In genomic region chr6:47479874-47480273, GRCh38 we compare ENCODE assay signal across 1 cellular context.
TF ChIP-seq lines count a peak whose summit lies in the region.

No MANE protein-coding gene starts in this region.

TF ChIP-seq in K562, 482 proteins besides CTCF, POLR2A, EP300 and RAD21 (continued from another document):
- TF ChIP-seq KAT8 (IDR thresholded peaks at IDR 0.05; ENCODE audit: low read depth) (0 out of 2 replicates have a peak, but pooled peaks have one; percentile 20), TRIM25 (IDR thresholded peaks at IDR 0.05; ENCODE audit: borderline replicate concordance) (0 out of 2 replicates have a peak, but pooled peaks have one; percentile 67), ZFP30 (CRISPR knock-in tag; IDR thresholded peaks at IDR 0.05; ENCODE audit: borderline replicate concordance) (no peak), THRAP3 (IDR thresholded peaks at IDR 0.05; ENCODE audit: borderline replicate concordance) (0 out of 2 replicates have a peak, but pooled peaks have one; percentile 30), NKRF (IDR thresholded peaks at IDR 0.05; ENCODE audit: borderline replicate concordance) (peak; percentile 26; the same call in 1 of the 2 replicates)
TF ChIP-seq in K562: peak in this region for 7.
